Comparison of ENCODE assay signal across 23 cellular contexts in genomic region chr17:20114466-20114865, GRCh38.
"Had no signal": no experiment of that assay in that cellular context is flagged by ENCODE, and none has a peak within 500 bp of the region (broad histone marks: within the 10 kb centered on the region; RNA-seq: fewer than 3 reads in every experiment).

No MANE protein-coding gene starts in this region.

- ATAC-seq: activated CD8-positive, alpha-beta T cell treated with anti-CD3 and anti-CD28 coated beads for 36 hours; activated T-helper 17 cell treated with anti-CD3 and anti-CD28 coated beads, Interleukin-2, amount 50 U/mL, for 72 hours; left lobe of liver; stimulated activated naive CD8-positive, alpha-beta T cell treated with anti-CD3 and anti-CD28 coated beads, Interleukin-15, Interleukin-2, amounts not matched to agents 100 U/mL and 50 U/mL, for 24 hours; T-cell had no signal

- FAIRE-seq: endothelial cell of umbilical vein, keratinocyte, urothelium cell line had no signal

- H3K4me1 Mint-ChIP-seq: activated T-helper 17 cell treated with anti-CD3 and anti-CD28 coated beads, Interleukin-2, amount 50 U/mL, for 72 hours; nephron had no signal

- H3K9me3 ChIP-seq: esophagus muscularis mucosa, tibial nerve had no signal

- H3K4me3 ChIP-seq: esophagus muscularis mucosa, lung, tibial nerve had no signal

- H3K9me3 Mint-ChIP-seq: activated CD4-positive, alpha-beta T cell treated with anti-CD3 and anti-CD28 coated beads, Interleukin-2, amount 10 ng/mL, durations not matched to agents 24 days and 14 days; activated CD8-positive, alpha-beta T cell treated with anti-CD3 and anti-CD28 coated beads for 36 hours; activated T-helper 17 cell treated with anti-CD3 and anti-CD28 coated beads, Interleukin-2, amount 50 U/mL, for 72 hours; nephron; T-cell had no signal

- H3K27ac ChIP-seq: esophagus muscularis mucosa, tibial nerve had no signal

- H3K4me3 Mint-ChIP-seq: activated CD4-positive, alpha-beta T cell treated with anti-CD3 and anti-CD28 coated beads, Interleukin-2, amount 10 ng/mL, durations not matched to agents 24 days and 14 days; activated CD8-positive, alpha-beta T cell treated with anti-CD3 and anti-CD28 coated beads for 36 hours; activated T-helper 17 cell treated with anti-CD3 and anti-CD28 coated beads, Interleukin-2, amount 50 U/mL, for 72 hours; nephron; T-cell had no signal

- DNase-seq: activated CD4-positive, alpha-beta T cell treated with anti-CD3 and anti-CD28 coated beads, Interleukin-2, amount 10 ng/mL, durations not matched to agents 24 days and 14 days; activated CD4-positive, CD25-positive, alpha-beta regulatory T cell; activated CD8-positive, alpha-beta T cell treated with anti-CD3 and anti-CD28 coated beads for 36 hours; activated naive CD4-positive, alpha-beta T cell treated with Interleukin-2 at 50 U/mL for 16 hours; activated T-cell treated with anti-CD3 and anti-CD28 coated beads, Interleukin-2, amount 50 U/mL, for 1 hour; anterior cingulate cortex; dermis blood vessel endothelial cell; effector memory CD4-positive, alpha-beta T cell; hypothalamus; midbrain; nucleus accumbens; stimulated activated naive CD8-positive, alpha-beta T cell treated with anti-CD3 and anti-CD28 coated beads, Interleukin-15, Interleukin-2, amounts not matched to agents 100 U/mL and 50 U/mL, for 24 hours; T-cell; T-helper 9 cell had no signal

- H3K4me1 ChIP-seq: esophagus muscularis mucosa had no signal

- H3K27me3 ChIP-seq: esophagus muscularis mucosa, tibial nerve had no signal

- H3K36me3 Mint-ChIP-seq: T-cell had no signal

- H3K27me3 Mint-ChIP-seq: activated T-helper 17 cell treated with anti-CD3 and anti-CD28 coated beads, Interleukin-2, amount 50 U/mL, for 72 hours had no signal

- H3K27ac Mint-ChIP-seq: activated CD4-positive, alpha-beta T cell treated with anti-CD3 and anti-CD28 coated beads, Interleukin-2, amount 10 ng/mL, durations not matched to agents 24 days and 14 days; activated CD8-positive, alpha-beta T cell treated with anti-CD3 and anti-CD28 coated beads for 36 hours; activated T-helper 17 cell treated with anti-CD3 and anti-CD28 coated beads, Interleukin-2, amount 50 U/mL, for 72 hours; nephron; T-cell had no signal
